Comparison of ENCODE assay signal across 8 cellular contexts in the genomic region with DNA sequence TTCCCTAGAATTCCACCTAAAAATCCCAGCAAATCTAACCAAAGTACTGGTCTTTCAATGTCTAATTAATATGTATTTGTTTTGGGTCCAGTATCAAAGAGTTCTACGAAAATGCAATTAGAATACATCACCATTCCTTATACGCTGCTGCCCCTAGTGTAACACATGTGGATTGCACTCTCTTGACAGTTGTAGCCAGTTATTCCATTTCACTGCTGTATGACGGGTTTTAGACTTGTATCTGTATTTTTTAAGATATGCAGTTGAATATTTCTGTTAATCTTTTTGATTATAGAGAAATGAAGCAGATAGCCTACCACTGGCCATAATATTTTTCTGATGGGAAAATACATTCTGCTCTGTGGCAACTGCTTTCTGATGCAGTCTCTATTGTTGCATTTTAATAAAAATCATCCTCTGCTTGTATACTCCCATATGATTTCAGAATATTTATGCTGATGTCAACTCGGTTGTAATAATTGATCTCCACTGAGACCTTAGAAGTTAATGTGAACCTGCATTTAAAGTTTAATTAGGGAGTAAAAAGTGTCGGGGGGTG. TPM values are rescaled to one million over a fixed set of nuclear protein-coding genes. Genes with fewer than 3 reads are reported as not detected.
A peak's percentile ranks its signal among the peaks of the same experiment; 100 is the strongest.
DNase-seq lines count a peak whose midpoint lies in the region; ATAC-seq, FAIRE-seq and TF ChIP-seq lines count a peak whose summit lies in the region.

No MANE protein-coding gene starts in this region.

- TF ChIP-seq POLR2A in K562 (conservative IDR thresholded peaks at IDR 0.05): no peak

- peaks cover 12% of the 10 kb centered on the region for H3K4me1 Mint-ChIP-seq in stimulated activated effector memory CD8-positive, alpha-beta T cell treated with anti-CD3 and anti-CD28 coated beads, Interleukin-12 subunit alpha, Interleukin-12 subunit beta, amount 100 ng/mL, for 72 hours

- peak; percentile 80 for FAIRE-seq in K562 (lab: Jason Lieb, UNC)

- H3K27me3 ChIP-seq in K562 (ENCODE audit: control insufficient read depth in 2 of 2, insufficient read depth in 2 of 2, low read length in 2 of 2): no peaks in the 10 kb centered on the region

- ATAC-seq in HG03064 (IDR thresholded peaks at IDR 0.05; ENCODE audit: low read depth, unreplicated experiment) (peak; percentile 75), K562 (peak; percentile 87), GM21447 (IDR thresholded peaks at IDR 0.05; ENCODE audit: unreplicated experiment) (no peak)
- ATAC-seq in stimulated activated effector memory CD8-positive, alpha-beta T cell treated with anti-CD3 and anti-CD28 coated beads, Interleukin-12 subunit alpha, Interleukin-12 subunit beta, amount 100 ng/mL, for 72 hours: peak; percentile 56

- no peaks in the 10 kb centered on the region for H3K36me3 ChIP-seq in K562 (ENCODE audit: control insufficient read depth, insufficient read depth, low read length)

- peaks cover 2% of the 10 kb centered on the region; the same call in 1 of the 2 replicates for H3K9me3 ChIP-seq in K562 (replicated peaks; ENCODE audit: control insufficient read depth, insufficient read depth, low read depth, low read length)

- H3K4me3 ChIP-seq in K562: no peak overlapping the region

- H3K27ac ChIP-seq in K562 (ENCODE audit: extremely low read depth, low read depth, low read length): no peak overlapping the region

- peak overlapping the region; percentile 32; the same call in 1 of the 2 replicates for H2AFZ ChIP-seq in K562 (ENCODE audit: low read depth, low read length)

- no peaks in the 10 kb centered on the region for H3K9me3 Mint-ChIP-seq in stimulated activated effector memory CD8-positive, alpha-beta T cell treated with anti-CD3 and anti-CD28 coated beads, Interleukin-12 subunit alpha, Interleukin-12 subunit beta, amount 100 ng/mL, for 72 hours

- no TSS peak for BruUV-seq in K562 (replicated peaks; lab: Mats Ljungman, UMichigan)

- no peak overlapping the region for H3K9ac ChIP-seq in K562 (ENCODE audit: insufficient read depth in 1 of 2, low read depth in 2 of 2, low read length in 2 of 2)

- H3K4me3 Mint-ChIP-seq in stimulated activated effector memory CD8-positive, alpha-beta T cell treated with anti-CD3 and anti-CD28 coated beads, Interleukin-12 subunit alpha, Interleukin-12 subunit beta, amount 100 ng/mL, for 72 hours: peak overlapping the region; percentile 56

- no peak overlapping the region for H3K4me2 ChIP-seq in K562 (ENCODE audit: insufficient read depth, low read length)

- no peaks in the 10 kb centered on the region for H3K79me2 ChIP-seq in K562 (ENCODE audit: control insufficient read depth, insufficient read depth, low read length)

- WGBS in K562 (ENCODE audit: insufficient coverage, low coverage, missing lambda C conversion rate): 15% methylated on average over 5 of the region's 5 CpGs

- H3K27ac Mint-ChIP-seq in stimulated activated effector memory CD8-positive, alpha-beta T cell treated with anti-CD3 and anti-CD28 coated beads, Interleukin-12 subunit alpha, Interleukin-12 subunit beta, amount 100 ng/mL, for 72 hours: peak overlapping the region; percentile 14

- no peaks in the 10 kb centered on the region for H3K9me1 ChIP-seq in K562 (ENCODE audit: control insufficient read depth, insufficient read depth, low read length)

- peak; percentile 5 for DNase-seq in stimulated activated CD4-positive, alpha-beta T cell treated with anti-CD3 and anti-CD28 coated beads, Interleukin-1b, Interleukin-23, amount 100 ng/mL, for 48 hours
- DNase-seq in stimulated activated CD4-positive, alpha-beta T cell treated with anti-CD3 and anti-CD28 coated beads, Interleukin-4, amount 100 ng/mL, for 1 hour: no peak
- DNase-seq in RKO (ENCODE audit: low spot score) (peak; percentile 54), K562 (ENCODE audit: extremely low read depth in 1 of 4, low spot score in 3 of 4) (peak; percentile 22 to 57 (median 32)), inferior parietal cortex (ENCODE audit: extremely low spot score) (peak; percentile 56)
- peak in 1 of 2 donors; percentile 1 for DNase-seq in stimulated activated effector memory CD8-positive, alpha-beta T cell treated with anti-CD3 and anti-CD28 coated beads, Interleukin-12 subunit alpha, Interleukin-12 subunit beta, amount 100 ng/mL, for 72 hours (ENCODE audit: low spot score in 2 of 2)

- peaks cover 0 to 2% of the 10 kb centered on the region in 2 experiments; a peak in 2 of 5 replicates for H3K4me1 ChIP-seq in K562 (replicated peaks in 1 of 2; ENCODE audit: control insufficient read depth in 2 of 2, insufficient read depth in 2 of 2, low read length in 2 of 2)

- intact Hi-C loops in K562 (cut with micrococcal nuclease): loop anchor here (1.0 to 10.0 kb wide), 4 partner anchors 53 to 413 kb away; a partner anchor contains a TSS

- POLR2A ChIA-PET in K562 (lab: Yijun Ruan, JAX): no interaction called here

- CTCF ChIA-PET in K562 (lab: Yijun Ruan, JAX; ENCODE audit: low intra/inter-chr PET ratio): interaction anchor here (0.8 kb wide), 1 partner anchor 633 kb away, joined by 3 read pairs; no protein-coding TSS in a partner anchor

- in situ Hi-C loops in K562 (cut with MboI): loop anchor here (25.0 kb wide), 1 partner anchor 420 kb away; no protein-coding TSS in a partner anchor

- no peaks in the 10 kb centered on the region for H4K20me1 ChIP-seq in K562 (replicated peaks; ENCODE audit: control insufficient read depth, insufficient read depth, low read length)

- TF ChIP-seq EP300 in K562 (IDR thresholded peaks at IDR 0.05; ENCODE audit: low read length): no peak

- peak; percentile 62 to 77 (median 68) for TF ChIP-seq CTCF in K562 (IDR thresholded peaks at IDR 0.05 in 2 of 3, conservative IDR thresholded peaks at IDR 0.05 in 1 of 3; ENCODE audit: insufficient read depth in 2 of 3, low read depth in 1 of 3, low read length in 3 of 3)

- H3K36me3 Mint-ChIP-seq in stimulated activated effector memory CD8-positive, alpha-beta T cell treated with anti-CD3 and anti-CD28 coated beads, Interleukin-12 subunit alpha, Interleukin-12 subunit beta, amount 100 ng/mL, for 72 hours: no peaks in the 10 kb centered on the region

- TF ChIP-seq RAD21 in K562 (CRISPR knock-in tag; conservative IDR thresholded peaks at IDR 0.05 in 1 of 2, IDR thresholded peaks at IDR 0.05 in 1 of 2): peak; percentile 79 to 89

RNA-seq across cellular contexts. Expression of a gene that starts 17.1 kb away (rescaled TPM):
- not detected in 2 replicates for total RNA-seq in K562 (2011; cell fraction: chromatin; rRNA removed; ENCODE audit: low replicate concordance)
- not detected in 2 replicates for total RNA-seq in K562 (2011; cell fraction: nucleolus; rRNA removed)
- not detected in 2 replicates for total RNA-seq in K562 (2011; cell fraction: nucleoplasm; rRNA removed)
- total RNA-seq in K562 (2014; rRNA removed) (12.7 and 13.8 TPM in 2 replicates), K562 (2014; rRNA removed; fragmentation: Illumina TruSeq; extraction: Trizol) (23.1 and 24.3 TPM in 2 replicates), K562 (2015; rRNA removed; fragmentation: Illumina TruSeq; extraction: Trizol) (16.1 and 16.5 TPM in 2 replicates), K562 (2021) (8.6 and 9.3 TPM in 2 replicates)
- polyA plus RNA-seq in K562 (2011; rRNA removed) (1.3 and 1.8 TPM in 2 replicates), K562 (2014; fragmentation: Illumina TruSeq; extraction: Trizol) (13.4 and 13.8 TPM in 2 replicates), K562 (2014; fragmentation: Nextera tagmentation; extraction: Ambion mirVana) (10 to 100 TPM; 28.1 to 36.0 TPM), K562 (2014; rRNA removed) (12.8 and 19.7 TPM in 2 replicates)
- polyA plus RNA-seq in K562 (2011; cell fraction: cytosol; rRNA removed): 0.24 and 0.94 TPM in 2 replicates
- polyA plus RNA-seq in K562 (2011; cell fraction: nucleus; rRNA removed): 0.98 and 1.0 TPM in 2 replicates
- polyA plus RNA-seq in K562 (2012): 22.4 and 23.2 TPM in 2 replicates
- 0.77 TPM in 1 of 2 replicates, not detected in the other for polyA minus RNA-seq in K562 (2011; rRNA and poly(A)+ RNA removed)
- not detected in 2 replicates for polyA minus RNA-seq in K562 (2011; cell fraction: cytosol; rRNA and poly(A)+ RNA removed)
- not detected in 2 replicates for polyA minus RNA-seq in K562 (2011; cell fraction: nucleus; rRNA and poly(A)+ RNA removed)

RNA-seq across cellular contexts. Expression of a gene that starts 27.0 kb away (rescaled TPM):
- total RNA-seq in K562 (2011; cell fraction: chromatin; rRNA removed; ENCODE audit: low replicate concordance): 20.8 and 24.2 TPM in 2 replicates
- total RNA-seq in K562 (2011; cell fraction: nucleolus; rRNA removed): 22.8 and 33.0 TPM in 2 replicates
- total RNA-seq in K562 (2011; cell fraction: nucleoplasm; rRNA removed): 22.7 and 28.9 TPM in 2 replicates
- total RNA-seq in K562 (2014; rRNA removed) (30.2 and 37.7 TPM in 2 replicates), K562 (2014; rRNA removed; fragmentation: Illumina TruSeq; extraction: Trizol) (25.1 and 27.0 TPM in 2 replicates), K562 (2015; rRNA removed; fragmentation: Illumina TruSeq; extraction: Trizol) (14.6 and 16.3 TPM in 2 replicates), K562 (2021) (27.2 and 31.3 TPM in 2 replicates)
- polyA plus RNA-seq in K562 (2011; rRNA removed) (75.3 and 88.1 TPM in 2 replicates), K562 (2014; fragmentation: Illumina TruSeq; extraction: Trizol) (41.9 and 48.2 TPM in 2 replicates), K562 (2014; fragmentation: Nextera tagmentation; extraction: Ambion mirVana) (100 to 1,000 TPM in 1 of 2 experiments, 10 to 100 TPM in 1; 43.5 to 101 TPM), K562 (2014; rRNA removed) (33.4 and 37.0 TPM in 2 replicates)
- 83.8 and 113 TPM in 2 replicates for polyA plus RNA-seq in K562 (2011; cell fraction: cytosol; rRNA removed)
- polyA plus RNA-seq in K562 (2011; cell fraction: nucleus; rRNA removed): 110 and 135 TPM in 2 replicates
- polyA plus RNA-seq in K562 (2012): 63.1 and 67.4 TPM in 2 replicates
- polyA minus RNA-seq in K562 (2011; rRNA and poly(A)+ RNA removed): 54.0 and 59.0 TPM in 2 replicates
- 21.8 and 34.0 TPM in 2 replicates for polyA minus RNA-seq in K562 (2011; cell fraction: cytosol; rRNA and poly(A)+ RNA removed)
- polyA minus RNA-seq in K562 (2011; cell fraction: nucleus; rRNA and poly(A)+ RNA removed): 15.2 and 25.0 TPM in 2 replicates

RNA-seq across cellular contexts. Expression of a gene that starts 31.0 kb away (rescaled TPM):
- not detected in 2 replicates for total RNA-seq in K562 (2011; cell fraction: chromatin; rRNA removed; ENCODE audit: low replicate concordance)
- not detected in 2 replicates for total RNA-seq in K562 (2011; cell fraction: nucleolus; rRNA removed)
- not detected in 2 replicates for total RNA-seq in K562 (2011; cell fraction: nucleoplasm; rRNA removed)
- 0.59 and 0.78 TPM in 2 replicates for total RNA-seq in K562 (2014; rRNA removed)
- total RNA-seq in K562 (2014; rRNA removed; fragmentation: Illumina TruSeq; extraction: Trizol): 1.6 and 2.1 TPM in 2 replicates
- 1.2 and 2.1 TPM in 2 replicates for total RNA-seq in K562 (2015; rRNA removed; fragmentation: Illumina TruSeq; extraction: Trizol)
- total RNA-seq in K562 (2021): 0.78 TPM in 1 of 2 replicates, not detected in the other
- 0.40 and 2.4 TPM in 2 replicates for polyA plus RNA-seq in K562 (2011; rRNA removed)
- 0.18 and 1.7 TPM in 2 replicates for polyA plus RNA-seq in K562 (2011; cell fraction: cytosol; rRNA removed)
- polyA plus RNA-seq in K562 (2011; cell fraction: nucleus; rRNA removed): 0.66 TPM in 1 of 2 replicates, not detected in the other
- polyA plus RNA-seq in K562 (2012): 1.9 and 2.2 TPM in 2 replicates
- 1.3 and 1.4 TPM in 2 replicates for polyA plus RNA-seq in K562 (2014; fragmentation: Illumina TruSeq; extraction: Trizol)
- 1 to 10 TPM; 3.0 to 3.7 TPM for polyA plus RNA-seq in K562 (2014; fragmentation: Nextera tagmentation; extraction: Ambion mirVana)
- polyA plus RNA-seq in K562 (2014; rRNA removed): 0.22 and 0.77 TPM in 2 replicates
- 1.1 TPM in 1 of 2 replicates, not detected in the other for polyA minus RNA-seq in K562 (2011; rRNA and poly(A)+ RNA removed)
- not detected in 2 replicates for polyA minus RNA-seq in K562 (2011; cell fraction: cytosol; rRNA and poly(A)+ RNA removed)
- 0.67 TPM in 1 of 2 replicates, not detected in the other for polyA minus RNA-seq in K562 (2011; cell fraction: nucleus; rRNA and poly(A)+ RNA removed)

RNA-seq across cellular contexts. Expression of a gene that starts 57.6 kb away (rescaled TPM):
- total RNA-seq in K562 (2011; cell fraction: chromatin; rRNA removed; ENCODE audit: low replicate concordance): 7.7 and 17.0 TPM in 2 replicates
- 14.5 TPM in 2 replicates for total RNA-seq in K562 (2011; cell fraction: nucleolus; rRNA removed)
- 12.2 and 13.9 TPM in 2 replicates for total RNA-seq in K562 (2011; cell fraction: nucleoplasm; rRNA removed)
- total RNA-seq in K562 (2014; rRNA removed): 9.4 and 14.6 TPM in 2 replicates
- total RNA-seq in K562 (2014; rRNA removed; fragmentation: Illumina TruSeq; extraction: Trizol): 9.2 and 11.1 TPM in 2 replicates
- 13.0 and 13.3 TPM in 2 replicates for total RNA-seq in K562 (2015; rRNA removed; fragmentation: Illumina TruSeq; extraction: Trizol)
- 25.9 and 28.9 TPM in 2 replicates for total RNA-seq in K562 (2021)
- 27.6 and 36.8 TPM in 2 replicates for polyA plus RNA-seq in K562 (2011; rRNA removed)
- polyA plus RNA-seq in K562 (2011; cell fraction: cytosol; rRNA removed): 45.1 and 53.9 TPM in 2 replicates
- polyA plus RNA-seq in K562 (2011; cell fraction: nucleus; rRNA removed): 22.9 and 27.9 TPM in 2 replicates
- polyA plus RNA-seq in K562 (2012): 21.1 and 25.1 TPM in 2 replicates
- polyA plus RNA-seq in K562 (2014; fragmentation: Illumina TruSeq; extraction: Trizol): 27.4 and 28.9 TPM in 2 replicates
- 10 to 100 TPM; 16.4 to 34.2 TPM for polyA plus RNA-seq in K562 (2014; fragmentation: Nextera tagmentation; extraction: Ambion mirVana)
- 27.0 and 31.3 TPM in 2 replicates for polyA plus RNA-seq in K562 (2014; rRNA removed)
- 17.6 and 22.8 TPM in 2 replicates for polyA minus RNA-seq in K562 (2011; rRNA and poly(A)+ RNA removed)
- polyA minus RNA-seq in K562 (2011; cell fraction: cytosol; rRNA and poly(A)+ RNA removed): 18.5 and 19.0 TPM in 2 replicates
- polyA minus RNA-seq in K562 (2011; cell fraction: nucleus; rRNA and poly(A)+ RNA removed): 7.7 and 9.8 TPM in 2 replicates
